Comparison of ENCODE assay signal across 13 cellular contexts in the genomic region with DNA sequence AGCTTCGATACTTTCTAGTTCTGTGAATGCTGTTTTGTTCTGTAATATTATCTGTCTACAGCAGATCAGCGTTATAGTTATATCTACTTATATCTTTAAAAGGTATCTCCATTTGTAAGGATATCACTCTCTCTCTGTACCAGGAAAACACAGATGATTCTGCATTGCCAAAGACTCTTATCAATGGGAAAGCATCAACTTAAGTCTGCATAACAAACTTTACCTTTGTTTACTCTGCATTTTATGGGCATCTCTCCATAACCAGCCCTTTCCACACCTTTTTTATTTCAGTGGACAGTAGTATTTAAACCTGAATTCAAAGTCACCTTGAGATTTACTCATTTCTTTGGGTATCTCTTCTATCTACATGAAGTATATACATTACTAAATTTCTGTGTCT.
A peak's percentile ranks its signal among the peaks of the same experiment; 100 is the strongest.
DNase-seq lines count a peak whose midpoint lies in the region; ATAC-seq lines count a peak whose summit lies in the region.
"Had no signal": no experiment of that assay in that cellular context is flagged by ENCODE, and none has a peak within 500 bp of the region (broad histone marks: within the 10 kb centered on the region; RNA-seq: fewer than 3 reads in every experiment).

No MANE protein-coding gene starts in this region.

- ATAC-seq in left colon (peak; percentile 98), GM18511 (IDR thresholded peaks at IDR 0.05; ENCODE audit: unreplicated experiment) (no peak)
- ATAC-seq: A549; CD8-positive, alpha-beta T cell had no signal

- intact Hi-C loops in left colon (cut with DNase I, micrococcal nuclease): no loop called here

- DNase-seq in NCI-H510A treated with DMSO at 0.1 percent for 48 hours (lab: John Stamatoyannopoulos, UW) (peak; percentile 5), NCI-H510A (lab: John Stamatoyannopoulos, UW) (no peak), left colon (no peak), hypothalamus (lab: John Stamatoyannopoulos, UW) (no peak)
- DNase-seq: AML-193; Caco-2; Calu3; CD4-positive, alpha-beta T cell; CD8-positive, alpha-beta T cell; DMS79 treated with DMSO at 0.1 percent for 48 hours; GF-D8 had no signal
